ENCODE assay signal across 18 cellular contexts in genomic region chr20:60365882-60366281, GRCh38.
"Had no signal": no experiment of that assay in that cellular context is flagged by ENCODE, and none has a peak within 500 bp of the region (broad histone marks: within the 10 kb centered on the region; RNA-seq: fewer than 3 reads in every experiment).

No MANE protein-coding gene starts in this region.

- H3K36me3 Mint-ChIP-seq: activated CD8-positive, alpha-beta memory T cell treated with anti-CD3 and anti-CD28 coated beads, Interleukin-2, amount 10 ng/mL, durations not matched to agents 7 days and 5 days; activated naive CD8-positive, alpha-beta T cell treated with anti-CD3 and anti-CD28 coated beads for 36 hours; naive B cell had no signal

- H3K4me3 Mint-ChIP-seq: activated CD4-positive, alpha-beta memory T cell treated with anti-CD3 and anti-CD28 coated beads, Interleukin-2, amount 10 ng/mL, durations not matched to agents 7 days and 5 days; activated CD8-positive, alpha-beta memory T cell treated with anti-CD3 and anti-CD28 coated beads, Interleukin-2, amount 10 ng/mL, durations not matched to agents 7 days and 5 days; activated naive CD8-positive, alpha-beta T cell treated with anti-CD3 and anti-CD28 coated beads for 36 hours; naive B cell; stimulated activated naive CD8-positive, alpha-beta T cell treated with anti-CD3 and anti-CD28 coated beads, Interleukin-15, amount 100 ng/mL, for 72 hours had no signal

- H3K36me3 ChIP-seq: prostate gland, suprapubic skin, transverse colon, vagina had no signal

- ATAC-seq: activated CD8-positive, alpha-beta memory T cell treated with anti-CD3 and anti-CD28 coated beads, Interleukin-2, amount 10 ng/mL, durations not matched to agents 7 days and 5 days; body of pancreas; mucosa of descending colon; right cardiac atrium; stimulated activated naive CD8-positive, alpha-beta T cell treated with anti-CD3 and anti-CD28 coated beads, Interleukin-15, amount 100 ng/mL, for 72 hours had no signal

- H3K4me3 ChIP-seq: body of pancreas, hepatocyte, mucosa of descending colon, prostate gland, suprapubic skin, transverse colon, vagina had no signal

- H3K27me3 ChIP-seq: body of pancreas, hepatocyte, transverse colon, vagina had no signal

- H3K27me3 Mint-ChIP-seq: activated CD4-positive, alpha-beta memory T cell treated with anti-CD3 and anti-CD28 coated beads, Interleukin-2, amount 10 ng/mL, durations not matched to agents 7 days and 5 days; activated CD8-positive, alpha-beta memory T cell treated with anti-CD3 and anti-CD28 coated beads, Interleukin-2, amount 10 ng/mL, durations not matched to agents 7 days and 5 days; activated naive CD8-positive, alpha-beta T cell treated with anti-CD3 and anti-CD28 coated beads for 36 hours; stimulated activated naive CD8-positive, alpha-beta T cell treated with anti-CD3 and anti-CD28 coated beads, Interleukin-15, amount 100 ng/mL, for 72 hours had no signal

- H3K9me3 Mint-ChIP-seq: activated CD4-positive, alpha-beta memory T cell treated with anti-CD3 and anti-CD28 coated beads, Interleukin-2, amount 10 ng/mL, durations not matched to agents 7 days and 5 days had no signal

- H3K4me1 Mint-ChIP-seq: activated CD4-positive, alpha-beta memory T cell treated with anti-CD3 and anti-CD28 coated beads, Interleukin-2, amount 10 ng/mL, durations not matched to agents 7 days and 5 days; activated CD8-positive, alpha-beta memory T cell treated with anti-CD3 and anti-CD28 coated beads, Interleukin-2, amount 10 ng/mL, durations not matched to agents 7 days and 5 days; activated naive CD8-positive, alpha-beta T cell treated with anti-CD3 and anti-CD28 coated beads for 36 hours; naive B cell; stimulated activated naive CD8-positive, alpha-beta T cell treated with anti-CD3 and anti-CD28 coated beads, Interleukin-15, amount 100 ng/mL, for 72 hours had no signal

- H3K27ac Mint-ChIP-seq: activated CD4-positive, alpha-beta memory T cell treated with anti-CD3 and anti-CD28 coated beads, Interleukin-2, amount 10 ng/mL, durations not matched to agents 7 days and 5 days; activated CD8-positive, alpha-beta memory T cell treated with anti-CD3 and anti-CD28 coated beads, Interleukin-2, amount 10 ng/mL, durations not matched to agents 7 days and 5 days; activated naive CD8-positive, alpha-beta T cell treated with anti-CD3 and anti-CD28 coated beads for 36 hours; naive B cell; stimulated activated naive CD8-positive, alpha-beta T cell treated with anti-CD3 and anti-CD28 coated beads, Interleukin-15, amount 100 ng/mL, for 72 hours had no signal

- H3K4me1 ChIP-seq: body of pancreas, prostate gland, suprapubic skin, transverse colon had no signal

- H3K9me3 ChIP-seq: mucosa of descending colon, prostate gland, suprapubic skin, transverse colon, vagina had no signal

- DNase-seq: activated CD4-positive, alpha-beta memory T cell treated with anti-CD3 and anti-CD28 coated beads, Interleukin-2, amount 10 ng/mL, durations not matched to agents 7 days and 5 days; activated CD4-positive, alpha-beta T cell treated with anti-CD3 and anti-CD28 coated beads for 48 hours; activated CD4-positive, CD25-positive, alpha-beta regulatory T cell; activated CD8-positive, alpha-beta memory T cell treated with anti-CD3 and anti-CD28 coated beads, Interleukin-2, amount 10 ng/mL, durations not matched to agents 7 days and 5 days; activated naive CD4-positive, alpha-beta T cell; activated naive CD8-positive, alpha-beta T cell treated with anti-CD3 and anti-CD28 coated beads for 36 hours; body of pancreas; foreskin fibroblast; mesenchymal stem cell; mucosa of descending colon; naive B cell; right cardiac atrium; stimulated activated naive CD8-positive, alpha-beta T cell treated with anti-CD3 and anti-CD28 coated beads, Interleukin-15, amount 100 ng/mL, for 72 hours; transverse colon had no signal
